ENCODE assay signal across 8 cellular contexts in the genomic region with DNA sequence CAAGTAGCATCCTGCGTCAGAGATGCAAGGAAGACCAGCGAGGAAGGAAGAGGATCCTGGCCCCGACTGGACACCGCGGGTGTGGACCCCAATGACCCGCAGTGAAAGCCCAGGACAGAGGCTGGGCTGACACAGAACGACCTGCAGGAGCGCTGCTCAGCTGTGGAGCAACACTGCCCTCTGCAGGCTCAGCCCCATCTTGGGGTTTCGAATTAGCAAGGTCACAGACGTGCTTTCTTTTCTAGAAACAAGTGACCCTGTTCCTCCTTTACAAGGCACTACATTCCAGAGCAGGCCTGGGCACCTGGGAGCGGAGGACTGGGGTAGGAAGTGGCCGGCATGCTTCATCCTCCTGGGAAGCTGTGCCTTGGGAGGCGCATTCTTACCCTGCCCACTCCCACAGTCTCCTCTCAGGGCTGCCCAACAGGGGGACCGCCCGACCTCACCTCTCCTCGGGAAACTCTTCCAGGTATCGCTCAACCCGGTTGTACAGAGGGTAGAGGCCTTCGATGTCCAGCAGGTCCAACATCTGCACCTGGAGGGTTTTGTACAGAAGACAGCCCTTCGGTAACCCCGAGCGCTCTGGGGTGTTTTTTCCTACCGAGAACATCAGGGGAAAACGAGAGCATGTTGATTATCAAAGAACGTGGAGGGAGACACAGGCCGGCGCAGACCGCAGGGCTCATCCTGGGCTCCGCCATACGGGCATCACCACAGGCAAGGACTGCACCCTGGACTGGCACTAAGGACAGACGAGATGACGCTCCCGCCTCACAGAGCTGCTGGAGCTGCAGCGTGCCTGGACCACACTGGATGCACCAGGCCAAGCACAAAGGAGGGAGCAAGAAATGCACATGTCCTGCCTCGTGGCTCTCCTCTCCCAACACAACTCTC. TPM values are rescaled to one million over a fixed set of nuclear protein-coding genes. Genes with fewer than 3 reads are reported as not detected.
DNase-seq lines count a peak whose midpoint lies in the region; ATAC-seq lines count a peak whose summit lies in the region.

No MANE protein-coding gene starts in this region.

- H3K27me3 Mint-ChIP-seq in T-helper 17 cell, result no peaks in the 10 kb centered on the region

- no peak overlapping the region for H3K27ac Mint-ChIP-seq in T-helper 17 cell

- H3K4me3 Mint-ChIP-seq in T-helper 17 cell, result no peak overlapping the region

- DNase-seq in NCI-H146 (lab: John Stamatoyannopoulos, UW), result peak; percentile 24
- DNase-seq in NCI-H146 treated with DMSO at 0.1 percent for 48 hours (lab: John Stamatoyannopoulos, UW; ENCODE audit: unreplicated experiment), result no peak
- DNase-seq in Kasumi-1 (lab: John Stamatoyannopoulos, UW), result peak; percentile 66
- peak; percentile 34 to 54 (median 40) for DNase-seq in T-helper 17 cell
- peak; percentile 62 for DNase-seq in amniotic epithelial cell (ENCODE audit: low read depth)
- peak; percentile 87 for DNase-seq in left ventricle myocardium superior
- DNase-seq in renal cortical epithelial cell (ENCODE audit: low read depth), result peak; percentile 64

- intact Hi-C loops in left ventricle myocardium superior (cut with micrococcal nuclease), result loop anchor here (10.0 kb wide), 1 partner anchor 290 kb away; no protein-coding TSS in a partner anchor

- no peaks in the 10 kb centered on the region for H3K4me1 Mint-ChIP-seq in T-helper 17 cell

- no peaks in the 10 kb centered on the region for H3K9me3 ChIP-seq in T-helper 17 cell (ENCODE audit: control insufficient read depth, low read length, poor library complexity, severe bottlenecking)

- H3K36me3 Mint-ChIP-seq in T-helper 17 cell (ENCODE audit: low read depth), result peaks cover 6% of the 10 kb centered on the region

- peak; percentile 84 for ATAC-seq in T-helper 17 cell
- ATAC-seq in left ventricle myocardium superior, result peak; percentile 89
- no peak for ATAC-seq in GM21515 (IDR thresholded peaks at IDR 0.05; ENCODE audit: unreplicated experiment)

RNA-seq across cellular contexts. Expression of a gene that starts 35.0 kb away (rescaled TPM):
- total RNA-seq in T-helper 17 cell (1 to 10 TPM; 6.3 to 7.1 TPM), left ventricle myocardium superior (7.6 TPM), renal cortical epithelial cell (25.5 and 29.4 TPM in 2 replicates)
